Comparison of ENCODE assay signal across 11 cellular contexts in the genomic region with DNA sequence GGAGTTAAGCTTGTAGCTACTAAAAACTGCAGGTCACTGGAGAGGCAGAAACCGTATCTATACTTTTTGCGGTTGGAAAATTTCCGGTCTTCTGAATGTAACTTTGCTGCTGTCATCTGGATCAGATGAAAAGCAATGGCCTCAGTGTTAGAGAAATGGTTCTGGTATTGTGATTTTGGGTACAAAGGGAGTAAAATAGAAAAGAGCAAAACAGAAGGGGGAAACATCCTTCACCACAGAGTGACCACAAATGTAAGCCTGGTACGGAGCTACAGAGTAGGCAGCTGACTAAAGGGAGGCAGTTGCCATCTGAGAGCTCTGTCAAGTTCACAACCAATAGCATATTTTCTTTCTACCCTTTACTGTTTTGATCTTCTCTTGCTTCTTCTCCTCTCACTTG. TPM values are rescaled to one million over a fixed set of nuclear protein-coding genes. Genes with fewer than 3 reads are reported as not detected.
DNase-seq lines count a peak whose midpoint lies in the region; ATAC-seq and TF ChIP-seq lines count a peak whose summit lies in the region.
"Had no signal": no experiment of that assay in that cellular context is flagged by ENCODE, and none has a peak within 500 bp of the region (broad histone marks: within the 10 kb centered on the region; RNA-seq: fewer than 3 reads in every experiment).

No MANE protein-coding gene starts in this region.

- H3K18ac ChIP-seq in mesendoderm (ENCODE audit: low read length): no peak overlapping the region

- no peak overlapping the region for H3K9ac ChIP-seq in mesendoderm (ENCODE audit: low read length)

- H3K23ac ChIP-seq in mesendoderm (ENCODE audit: low read length): no peak overlapping the region

- peaks cover 85% of the 10 kb centered on the region for H3K4me1 ChIP-seq in CD4-positive, CD25-positive, alpha-beta regulatory T cell (ENCODE audit: control insufficient read depth, insufficient read depth, low read length, poor library complexity, severe bottlenecking)
- peaks cover 2% of the 10 kb centered on the region for H3K4me1 ChIP-seq in mesendoderm (ENCODE audit: control insufficient read depth, low read depth, low read length)
- H3K4me1 ChIP-seq in gastrocnemius medialis: no peaks in the 10 kb centered on the region

- H2BK15ac ChIP-seq in mesendoderm (replicated peaks; ENCODE audit: low read depth): no peak overlapping the region

- ATAC-seq in CD4-positive, CD25-positive, alpha-beta regulatory T cell (ENCODE audit: low read depth in 2 of 2): peak; percentile 79 to 80
- ATAC-seq in GM19455 (IDR thresholded peaks at IDR 0.05; ENCODE audit: unreplicated experiment) (peak; percentile 69), HG03432 (IDR thresholded peaks at IDR 0.05; ENCODE audit: unreplicated experiment) (peak; percentile 88), gastrocnemius medialis (no peak)

- TF ChIP-seq POLR2A in gastrocnemius medialis (IDR thresholded peaks at IDR 0.05): no peak

- no peak overlapping the region for H3K4me3 Mint-ChIP-seq in CD4-positive, CD25-positive, alpha-beta regulatory T cell
- H3K4me3 Mint-ChIP-seq: activated T-cell treated with anti-CD3 and anti-CD28 coated beads, Interleukin-2, amount 50 U/mL, for 24 hours had no signal

- no peaks in the 10 kb centered on the region for H3K79me2 ChIP-seq in mesendoderm (ENCODE audit: control insufficient read depth, insufficient read depth, low read length)

- H3K4me3 ChIP-seq in CD4-positive, CD25-positive, alpha-beta regulatory T cell (ENCODE audit: low read depth, low read length): peak overlapping the region; percentile 98
- H3K4me3 ChIP-seq in H7 (ENCODE audit: insufficient read depth, low read depth, low read length) (no peak overlapping the region), foreskin fibroblast (ENCODE audit: low read depth in 1 of 2, low read length in 2 of 2) (no peak overlapping the region), mesendoderm (ENCODE audit: low read length) (no peak overlapping the region), gastrocnemius medialis (no peak overlapping the region)

- WGBS in mesendoderm (ENCODE audit: extremely low coverage, insufficient coverage, low lambda C conversion rate): no CpG with 5 or more reads among the region's 4 CpGs

- H4K5ac ChIP-seq in mesendoderm (ENCODE audit: low read length): no peak overlapping the region

- H3K27ac Mint-ChIP-seq in CD4-positive, CD25-positive, alpha-beta regulatory T cell: no peak overlapping the region
- H3K27ac Mint-ChIP-seq: activated T-cell treated with anti-CD3 and anti-CD28 coated beads, Interleukin-2, amount 50 U/mL, for 24 hours had no signal

- no peak overlapping the region for H2AK5ac ChIP-seq in mesendoderm (ENCODE audit: low read length)

- no peak for TF ChIP-seq CTCF in foreskin fibroblast (IDR thresholded peaks at IDR 0.05; ENCODE audit: low read depth, low read length)
- no peak for TF ChIP-seq CTCF in gastrocnemius medialis (IDR thresholded peaks at IDR 0.05 in 4 of 5, conservative IDR thresholded peaks at IDR 0.05 in 1 of 5)

- no peak overlapping the region for H3K4me2 ChIP-seq in mesendoderm (ENCODE audit: low read length)

- H3K36me3 Mint-ChIP-seq in CD4-positive, CD25-positive, alpha-beta regulatory T cell: peaks cover 17% of the 10 kb centered on the region

- H2BK120ac ChIP-seq in mesendoderm (ENCODE audit: low read depth, low read length): no peak overlapping the region

- H3K27me3 Mint-ChIP-seq in CD4-positive, CD25-positive, alpha-beta regulatory T cell: no peaks in the 10 kb centered on the region
- H3K27me3 Mint-ChIP-seq: activated T-cell treated with anti-CD3 and anti-CD28 coated beads, Interleukin-2, amount 50 U/mL, for 24 hours had no signal

- H3K56ac ChIP-seq in mesendoderm (ENCODE audit: low read length): no peak overlapping the region

- no peaks in the 10 kb centered on the region for H3K79me1 ChIP-seq in mesendoderm (ENCODE audit: low read length)

- peak; percentile 28 to 80 (median 78) for DNase-seq in CD4-positive, CD25-positive, alpha-beta regulatory T cell
- DNase-seq in activated T-helper 1 cell treated with Interleukin-2 at 50 U/mL for 16 hours (ENCODE audit: low read depth) (peak; percentile 14), H7 (no peak), foreskin fibroblast (no peak), mesendoderm (no peak), gastrocnemius medialis (no peak)
- DNase-seq: activated T-cell treated with anti-CD3 and anti-CD28 coated beads, Interleukin-2, amount 50 U/mL, for 24 hours had no signal

- no peaks in the 10 kb centered on the region for H3K27me3 ChIP-seq in CD4-positive, CD25-positive, alpha-beta regulatory T cell (ENCODE audit: control insufficient read depth, insufficient read depth, low read length)
- no peaks in the 10 kb centered on the region for H3K27me3 ChIP-seq in H7 (ENCODE audit: control insufficient read depth, insufficient read depth, low read length)
- H3K27me3 ChIP-seq in mesendoderm (ENCODE audit: insufficient read depth, low read length, poor library complexity): no peaks in the 10 kb centered on the region
- H3K27me3 ChIP-seq in gastrocnemius medialis: no peaks in the 10 kb centered on the region

- peaks cover 0 to 2% (median 0%) of the 10 kb centered on the region in 7 donors for H3K9me3 Mint-ChIP-seq in CD4-positive, CD25-positive, alpha-beta regulatory T cell
- H3K9me3 Mint-ChIP-seq: activated T-cell treated with anti-CD3 and anti-CD28 coated beads, Interleukin-2, amount 50 U/mL, for 24 hours had no signal

- in situ Hi-C loops in gastrocnemius medialis (cut with MboI; ENCODE audit: low sequenced_read_pairs in 4 of 4): no loop called here

- H2BK5ac ChIP-seq in mesendoderm (ENCODE audit: low read length): no peak overlapping the region

- H3K27ac ChIP-seq in CD4-positive, CD25-positive, alpha-beta regulatory T cell (ENCODE audit: insufficient read depth, low read length, poor library complexity, severe bottlenecking): peak overlapping the region; percentile 88
- H3K27ac ChIP-seq in mesendoderm (ENCODE audit: low read depth, low read length) (no peak overlapping the region), gastrocnemius medialis (no peak overlapping the region)

- no peaks in the 10 kb centered on the region for H3K9me3 ChIP-seq in CD4-positive, CD25-positive, alpha-beta regulatory T cell (ENCODE audit: control insufficient read depth in 2 of 2, low read length in 2 of 2)
- no peaks in the 10 kb centered on the region for H3K9me3 ChIP-seq in gastrocnemius medialis

- no peak overlapping the region for H4K8ac ChIP-seq in mesendoderm (ENCODE audit: low read depth, low read length)

- H3K4me1 Mint-ChIP-seq in CD4-positive, CD25-positive, alpha-beta regulatory T cell: peaks cover 34 to 46% (median 42%) of the 10 kb centered on the region in 4 donors

- H3K4ac ChIP-seq in mesendoderm (ENCODE audit: low read depth, low read length): no peak overlapping the region

- peaks cover 3% of the 10 kb centered on the region for H3K36me3 ChIP-seq in CD4-positive, CD25-positive, alpha-beta regulatory T cell (ENCODE audit: control insufficient read depth, insufficient read depth, low read length)
- H3K36me3 ChIP-seq in H7 (replicated peaks; ENCODE audit: control insufficient read depth, insufficient read depth, low read length) (no peaks in the 10 kb centered on the region), mesendoderm (ENCODE audit: control insufficient read depth, insufficient read depth, low read length) (no peaks in the 10 kb centered on the region), gastrocnemius medialis (no peaks in the 10 kb centered on the region)

- intact Hi-C loops in gastrocnemius medialis (cut with DNase I; ENCODE audit: low total_unique reads): no loop called here

RNA-seq across cellular contexts. Expression of a gene that starts 5.6 kb away (rescaled TPM):
- 125 TPM for total RNA-seq in CD4-positive, CD25-positive, alpha-beta regulatory T cell
- 100 to 1,000 TPM; 104 to 149 (median 130) TPM for polyA plus RNA-seq in CD4-positive, CD25-positive, alpha-beta regulatory T cell
- not detected in 2 replicates for total RNA-seq in H7 (2014; rRNA removed; shearing (Covaris generic))
- 0.04 TPM for polyA plus RNA-seq in mesendoderm (2013, experiment 1 of 2)
- 0.04 TPM for polyA plus RNA-seq in mesendoderm (2013, experiment 2 of 2)
- under 1 TPM in 1 of 4 donors, not detected in 3; 0.85 TPM for total RNA-seq in gastrocnemius medialis
- total RNA-seq: kidney epithelial cell had no signal

RNA-seq across cellular contexts. Expression of a gene that starts 47.5 kb away (rescaled TPM):
- 0.27 TPM for total RNA-seq in CD4-positive, CD25-positive, alpha-beta regulatory T cell
- under 1 TPM in 3 of 4 donors, not detected in 1; 0.15 to 1.00 (median 0.80) TPM for polyA plus RNA-seq in CD4-positive, CD25-positive, alpha-beta regulatory T cell
- total RNA-seq in H7 (2014; rRNA removed; shearing (Covaris generic)): not detected in 2 replicates
- polyA plus RNA-seq in mesendoderm (2013, experiment 1 of 2): not detected
- not detected for polyA plus RNA-seq in mesendoderm (2013, experiment 2 of 2)
- total RNA-seq in gastrocnemius medialis: not detected
- total RNA-seq: subcutaneous adipose tissue had no signal

Comparison
In these comparisons a context has a peak if more than half of its experiments do, and no peak if none do; other contexts are left out.
1. ATAC-seq: peak in CD4-positive, CD25-positive, alpha-beta regulatory T cell (2 of 2), GM19455 (single experiment) and HG03432 (single experiment); none in gastrocnemius medialis (0 of 2).
2. DNase-seq: peak in CD4-positive, CD25-positive, alpha-beta regulatory T cell (3 of 3) and activated T-helper 1 cell treated with Interleukin-2 at 50 U/mL for 16 hours (single experiment); none in H7 (single experiment), foreskin fibroblast (0 of 2), mesendoderm (single experiment) and gastrocnemius medialis (0 of 2).
3. RNA of a gene that starts 5.6 kb away (total RNA-seq): 125 TPM in CD4-positive, CD25-positive, alpha-beta regulatory T cell (single experiment); 0.85 TPM in gastrocnemius medialis and not detected in H7; every median in the first group is over 10 times any median in the second.